8 cellular contexts compared by ENCODE assay signal in genomic region chr4:154551872-154552686, GRCh38. TPM values are rescaled to one million over a fixed set of nuclear protein-coding genes. Genes with fewer than 3 reads are reported as not detected.
DNase-seq lines count a peak whose midpoint lies in the region; ATAC-seq and TF ChIP-seq lines count a peak whose summit lies in the region.

No MANE protein-coding gene starts in this region.

- peak overlapping the region; percentile 18 for H3K27ac Mint-ChIP-seq in activated B cell treated with CpG ODN at 0.5 μM for 24 hours

- peak; percentile 42 for ATAC-seq in GM18858 (IDR thresholded peaks at IDR 0.05; ENCODE audit: unreplicated experiment)
- ATAC-seq in HG03066 (IDR thresholded peaks at IDR 0.05; ENCODE audit: low read depth, unreplicated experiment), result peak; percentile 48
- ATAC-seq in activated B cell treated with CpG ODN at 0.5 μM for 24 hours (ENCODE audit: low read depth), result peak; percentile 59
- ATAC-seq in left colon, result peak; percentile 67

- CTCF ChIA-PET in activated B cell treated with CpG ODN at 0.5 μM for 24 hours (lab: Charles Lee), result interaction anchor here (0.7 to 7.9 kb wide), 3 partner anchors 22 to 821 kb away, joined by 3 to 124 read pairs (median 6); no protein-coding TSS in a partner anchor

- no peak overlapping the region for H3K4me3 Mint-ChIP-seq in activated B cell treated with CpG ODN at 0.5 μM for 24 hours

- H3K27ac ChIP-seq in caudate nucleus (ENCODE audit: low read depth, low read length), result no peak overlapping the region

- intact Hi-C loops in activated B cell treated with CpG ODN at 0.5 μM for 24 hours (cut with micrococcal nuclease) (loop anchor here (1.0 to 5.0 kb wide), 7 partner anchors 66 to 1235 kb away; no protein-coding TSS in a partner anchor), left colon (cut with DNase I, micrococcal nuclease) (loop anchor here (5.0 to 10.0 kb wide), 3 partner anchors 65 to 223 kb away; no protein-coding TSS in a partner anchor)

- no peaks in the 10 kb centered on the region for H3K27me3 Mint-ChIP-seq in activated B cell treated with CpG ODN at 0.5 μM for 24 hours

- POLR2A ChIA-PET in activated B cell treated with CpG ODN at 0.5 μM for 24 hours (lab: Charles Lee), result no interaction called here

- no peak for TF ChIP-seq CTCF in activated B cell treated with CpG ODN at 0.5 μM for 24 hours (IDR thresholded peaks at IDR 0.05)

- DNase-seq in AG08396 (ENCODE audit: low spot score) (peak; percentile 63), NCI-H2171 (lab: John Stamatoyannopoulos, UW) (peak; percentile 35), activated B cell treated with CpG ODN at 0.5 μM for 24 hours (peak; percentile 39), caudate nucleus (lab: John Stamatoyannopoulos, UW) (peak in 59 of 61 donors; percentile 3 to 89 (median 48)), left colon (peak; percentile 53 to 71)
- peak; percentile 66 for DNase-seq in stimulated activated CD4-positive, alpha-beta T cell treated with anti-CD3 and anti-CD28 coated beads, Interleukin-4, amount 100 ng/mL, for 1 hour

- H3K4me1 Mint-ChIP-seq in activated B cell treated with CpG ODN at 0.5 μM for 24 hours, result peaks cover 26% of the 10 kb centered on the region

- H3K9me3 Mint-ChIP-seq in activated B cell treated with CpG ODN at 0.5 μM for 24 hours, result no peaks in the 10 kb centered on the region

- H3K36me3 Mint-ChIP-seq in activated B cell treated with CpG ODN at 0.5 μM for 24 hours (ENCODE audit: low read depth), result peaks cover 15% of the 10 kb centered on the region

RNA-seq across cellular contexts. Expression of gene PLRG1, which starts 1.9 kb away (rescaled TPM):
- total RNA-seq in activated B cell treated with CpG ODN at 0.5 μM for 24 hours (99.3 and 110 TPM in 2 replicates), left colon (10 to 100 TPM; 57.4 to 57.9 TPM)

RNA-seq across cellular contexts. Expression of gene FGB, which starts 10.7 kb away (rescaled TPM):
- total RNA-seq in activated B cell treated with CpG ODN at 0.5 μM for 24 hours (not detected in 2 replicates), left colon (not detected)

RNA-seq across cellular contexts. Expression of gene FGA, which starts 38.5 kb away (rescaled TPM):
- total RNA-seq in activated B cell treated with CpG ODN at 0.5 μM for 24 hours (not detected in 2 replicates), left colon (not detected)
